17 cellular contexts compared by ENCODE assay signal in genomic region chr1:177898377-177898648, GRCh38.
A peak's percentile ranks its signal among the peaks of the same experiment; 100 is the strongest.
DNase-seq lines count a peak whose midpoint lies in the region; ATAC-seq, FAIRE-seq and TF ChIP-seq lines count a peak whose summit lies in the region.
"Had no signal": no experiment of that assay in that cellular context is flagged by ENCODE, and none has a peak within 500 bp of the region (broad histone marks: within the 10 kb centered on the region; RNA-seq: fewer than 3 reads in every experiment).

No MANE protein-coding gene starts in this region.

- H3K27me3 Mint-ChIP-seq in activated T-cell treated with anti-CD3 and anti-CD28 coated beads, Interleukin-2, amount 50 U/mL, for 24 hours = no peaks in the 10 kb centered on the region
- H3K27me3 Mint-ChIP-seq: CD8-positive, alpha-beta memory T cell had no signal

- intact Hi-C loops in upper lobe of right lung (cut with DNase I) = no loop called here

- H3K4me3 Mint-ChIP-seq in activated T-cell treated with anti-CD3 and anti-CD28 coated beads, Interleukin-2, amount 50 U/mL, for 24 hours = no peak overlapping the region
- H3K4me3 Mint-ChIP-seq: CD8-positive, alpha-beta memory T cell had no signal

- ATAC-seq in upper lobe of right lung = no peak

- TF ChIP-seq CTCF in keratinocyte (optimal IDR thresholded peaks at IDR 0.05 in 1 of 3, IDR thresholded peaks at IDR 0.05 in 1 of 3, conservative IDR thresholded peaks at IDR 0.05 in 1 of 3; ENCODE audit: extremely low read depth in 1 of 3, insufficient read depth in 2 of 3, low read length in 3 of 3) = no peak
- TF ChIP-seq CTCF in upper lobe of right lung (IDR thresholded peaks at IDR 0.05) = no peak

- H3K27ac Mint-ChIP-seq in activated T-cell treated with anti-CD3 and anti-CD28 coated beads, Interleukin-2, amount 50 U/mL, for 24 hours = no peak overlapping the region
- H3K27ac Mint-ChIP-seq: CD8-positive, alpha-beta memory T cell had no signal

- H3K27ac ChIP-seq in keratinocyte (ENCODE audit: control insufficient read depth, insufficient read depth, low read length) (no peak overlapping the region), upper lobe of right lung (no peak overlapping the region)
- H3K27ac ChIP-seq: C4-2B had no signal

- no peak overlapping the region for H3K9ac ChIP-seq in keratinocyte (ENCODE audit: control insufficient read depth, extremely low read depth, insufficient read depth, low read length)

- H3K4me3 ChIP-seq in keratinocyte (ENCODE audit: control insufficient read depth in 2 of 3, extremely low read depth in 1 of 3, insufficient read depth in 2 of 3, low read depth in 1 of 3, low read length in 3 of 3) (no peak overlapping the region), upper lobe of right lung (no peak overlapping the region)
- H3K4me3 ChIP-seq: Peyer's patch had no signal

- no peaks in the 10 kb centered on the region for H4K20me1 ChIP-seq in keratinocyte (ENCODE audit: control insufficient read depth, extremely low read depth, insufficient read depth, low read length)

- DNase-seq in NCI-H2081 (lab: John Stamatoyannopoulos, UW) = peak; percentile 32 to 62
- no peak for DNase-seq in NCI-H2081 treated with DMSO at 0.1 percent for 48 hours (lab: John Stamatoyannopoulos, UW)
- DNase-seq in NCI-H1092 treated with DMSO at 0.1 percent for 48 hours (lab: John Stamatoyannopoulos, UW) = peak; percentile 94
- peak; percentile 47 for DNase-seq in NCI-H82 treated with DMSO at 0.1 percent for 48 hours (lab: John Stamatoyannopoulos, UW; ENCODE audit: unreplicated experiment)
- no peak for DNase-seq in keratinocyte (ENCODE audit: low read depth, low spot score)
- DNase-seq in GM12891 (ENCODE audit: insufficient read length, low spot score) = no peak
- DNase-seq in activated T-cell treated with anti-CD3 and anti-CD28 coated beads, Interleukin-2, amount 50 U/mL, for 24 hours = no peak
- DNase-seq in upper lobe of right lung = no peak
- DNase-seq: CD8-positive, alpha-beta memory T cell; H7; KBM-7; NCI-H1048; NCI-H1436 treated with DMSO at 0.1 percent for 48 hours; NCI-H2107; NCI-H226 had no signal

- dilution Hi-C loops in keratinocyte (cut with MboI; ENCODE audit: extremely low pct_ligation_motif_present, low sequenced_read_pairs) = no loop called here

- no peaks in the 10 kb centered on the region for H3K4me1 Mint-ChIP-seq in activated T-cell treated with anti-CD3 and anti-CD28 coated beads, Interleukin-2, amount 50 U/mL, for 24 hours (ENCODE audit: low read depth)
- H3K4me1 Mint-ChIP-seq: CD8-positive, alpha-beta memory T cell had no signal

- H3K79me2 ChIP-seq in keratinocyte (ENCODE audit: control insufficient read depth, insufficient read depth, low read length) = no peaks in the 10 kb centered on the region

- H3K36me3 ChIP-seq in keratinocyte (ENCODE audit: control insufficient read depth in 2 of 2, extremely low read depth in 1 of 2, insufficient read depth in 2 of 2, low read length in 2 of 2) = no peaks in the 10 kb centered on the region
- no peaks in the 10 kb centered on the region for H3K36me3 ChIP-seq in upper lobe of right lung
- H3K36me3 ChIP-seq: Peyer's patch had no signal

- H3K4me2 ChIP-seq in keratinocyte (ENCODE audit: control insufficient read depth, extremely low read depth, insufficient read depth, low read depth, low read length) = no peak overlapping the region

- FAIRE-seq in keratinocyte (lab: Jason Lieb, UNC) = peak; percentile 73
- no peak for FAIRE-seq in GM12891 (lab: Jason Lieb, UNC)

- H2AFZ ChIP-seq in keratinocyte (ENCODE audit: control insufficient read depth, low read length) = no peak overlapping the region

- H3K9me3 ChIP-seq in keratinocyte (ENCODE audit: control insufficient read depth, low read depth, low read length) (no peaks in the 10 kb centered on the region), upper lobe of right lung (no peaks in the 10 kb centered on the region)
- H3K9me3 ChIP-seq: Peyer's patch had no signal

- H3K27me3 ChIP-seq in keratinocyte (ENCODE audit: control insufficient read depth, extremely low read depth, insufficient read depth, low read length) = no peaks in the 10 kb centered on the region
- no peaks in the 10 kb centered on the region for H3K27me3 ChIP-seq in upper lobe of right lung
- H3K27me3 ChIP-seq: Peyer's patch had no signal

- no peaks in the 10 kb centered on the region for H3K36me3 Mint-ChIP-seq in activated T-cell treated with anti-CD3 and anti-CD28 coated beads, Interleukin-2, amount 50 U/mL, for 24 hours (ENCODE audit: low read depth)
- H3K36me3 Mint-ChIP-seq: CD8-positive, alpha-beta memory T cell had no signal

- no peak for TF ChIP-seq POLR2A in GM12891 (IDR thresholded peaks at IDR 0.05; ENCODE audit: low read depth, low read length)

- H3K9me3 Mint-ChIP-seq in activated T-cell treated with anti-CD3 and anti-CD28 coated beads, Interleukin-2, amount 50 U/mL, for 24 hours = peaks cover 3% of the 10 kb centered on the region

- H3K4me1 ChIP-seq in keratinocyte (ENCODE audit: control insufficient read depth, extremely low read depth, insufficient read depth, low read length) (peaks cover 5% of the 10 kb centered on the region), upper lobe of right lung (no peaks in the 10 kb centered on the region)
- H3K4me1 ChIP-seq: Peyer's patch had no signal

- no peaks in the 10 kb centered on the region for H3K9me1 ChIP-seq in keratinocyte (ENCODE audit: control insufficient read depth, extremely low read depth, insufficient read depth, low read length)

TF ChIP-seq in GM12891, 5 proteins besides CTCF, POLR2A, EP300 and RAD21:
- TF ChIP-seq POU2F2 (IDR thresholded peaks at IDR 0.05; ENCODE audit: low read depth, low read length) = no peak
- no peak for TF ChIP-seq PAX5 (IDR thresholded peaks at IDR 0.05; ENCODE audit: insufficient read depth, low read length, severe bottlenecking)
- TF ChIP-seq TAF1 (IDR thresholded peaks at IDR 0.05; ENCODE audit: low read depth, low read length) = no peak
- no peak for TF ChIP-seq POLR2AphosphoS5 (IDR thresholded peaks at IDR 0.05; ENCODE audit: low read depth, low read length)

Comparison
In these comparisons a context has a peak if more than half of its experiments do, and no peak if none do; other contexts are left out.
1. DNase-seq: peak in NCI-H2081 (2 of 2), NCI-H1092 treated with DMSO at 0.1 percent for 48 hours (single experiment) and NCI-H82 treated with DMSO at 0.1 percent for 48 hours (single experiment); none in NCI-H2081 treated with DMSO at 0.1 percent for 48 hours (single experiment), keratinocyte (single experiment), GM12891 (single experiment), activated T-cell treated with anti-CD3 and anti-CD28 coated beads, Interleukin-2, amount 50 U/mL, for 24 hours (single experiment) and upper lobe of right lung (single experiment).